20 cellular contexts compared by ENCODE assay signal in the genomic region with DNA sequence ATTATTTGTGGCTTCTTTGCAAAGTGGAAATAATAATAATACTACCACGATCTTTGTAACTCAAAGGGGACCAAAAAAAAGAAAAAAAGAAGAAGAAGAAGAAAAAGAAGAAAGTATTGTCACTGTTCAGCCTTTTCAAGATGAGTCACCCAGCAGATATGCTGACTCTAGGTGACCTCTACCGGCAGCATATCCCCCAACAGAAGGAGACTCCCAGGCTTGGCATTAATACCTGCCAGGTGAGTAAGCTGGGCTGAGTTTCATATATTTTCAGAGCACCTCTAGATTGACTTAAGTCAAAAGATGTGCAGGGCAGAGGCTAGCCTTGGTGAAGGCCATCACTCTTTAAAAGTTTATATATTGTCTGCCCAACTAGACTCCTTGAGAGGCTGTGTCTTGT. TPM values are rescaled to one million over a fixed set of nuclear protein-coding genes. Genes with fewer than 3 reads are reported as not detected.
"Had no signal": no experiment of that assay in that cellular context is flagged by ENCODE, and none has a peak within 500 bp of the region (broad histone marks: within the 10 kb centered on the region; RNA-seq: fewer than 3 reads in every experiment).

No MANE protein-coding gene starts in this region.

- H3K27ac ChIP-seq: brain microvascular endothelial cell, tibial nerve had no signal

- H3K4me1 ChIP-seq: tibial nerve had no signal

- DNase-seq: activated CD4-positive, CD25-positive, alpha-beta regulatory T cell treated with anti-CD3 and anti-CD28 coated beads, Interleukin-2, amount 50 U/mL, for 72 hours; activated naive CD4-positive, alpha-beta T cell; activated naive CD8-positive, alpha-beta T cell treated with anti-CD3 and anti-CD28 coated beads, Interleukin-2, amount 10 ng/mL, durations not matched to agents 7 days and 5 days; anterior cingulate cortex; brain microvascular endothelial cell; erythroblast; kidney; left ventricle myocardium superior; mesenchymal stem cell; stimulated activated CD4-positive, alpha-beta T cell treated with anti-CD3 and anti-CD28 coated beads, Interleukin-2, amount 100 ng/mL, for 48 hours; SW 1271 had no signal

- FAIRE-seq: kidney had no signal

- H3K36me3 ChIP-seq: brain microvascular endothelial cell, tibial nerve had no signal

- H3K4me3 ChIP-seq: tibial nerve had no signal

- H3K27me3 ChIP-seq: brain microvascular endothelial cell, tibial nerve had no signal

- ATAC-seq: left ventricle myocardium superior; natural killer cell treated with Interleukin-12 subunit alpha and Interleukin-12 subunit beta and Interleukin-15 and Interleukin-18, amount 100 ng/mL, for 72 hours; stimulated activated memory B cell treated with anti-CD40 and anti-IgM and Interleukin-4, amounts not matched to agents 10 μg/mL and 1 μg/mL and 100 μg/mL, for 72 hours had no signal

RNA-seq across cellular contexts. Expression of a gene that starts 30.4 kb away (rescaled TPM):
- total RNA-seq: activated CD8-positive, alpha-beta memory T cell treated with anti-CD3 and anti-CD28 coated beads for 36 hours; activated naive CD8-positive, alpha-beta T cell treated with anti-CD3 and anti-CD28 coated beads, Interleukin-2, amount 10 ng/mL, durations not matched to agents 7 days and 5 days; activated T-helper 1 cell treated with anti-CD3 and anti-CD28 coated beads, Interleukin-12 subunit alpha, Interleukin-12 subunit beta, Interleukin-2, Interleukin-4 antibody, amounts not matched to agents 30 ng/mL and 10 ng/mL and 1 ng/mL, durations not matched to agents 14 hours and 24 hours and 36 hours; chondrocyte; dermis microvascular lymphatic vessel endothelial cell; kidney; left ventricle myocardium superior; natural killer cell treated with Interleukin-12 subunit alpha and Interleukin-12 subunit beta and Interleukin-15 and Interleukin-18, amount 100 ng/mL, for 72 hours; renal cortical epithelial cell; subcutaneous adipose tissue; tibial nerve had no signal
